23 cellular contexts compared by ENCODE assay signal in the genomic region with DNA sequence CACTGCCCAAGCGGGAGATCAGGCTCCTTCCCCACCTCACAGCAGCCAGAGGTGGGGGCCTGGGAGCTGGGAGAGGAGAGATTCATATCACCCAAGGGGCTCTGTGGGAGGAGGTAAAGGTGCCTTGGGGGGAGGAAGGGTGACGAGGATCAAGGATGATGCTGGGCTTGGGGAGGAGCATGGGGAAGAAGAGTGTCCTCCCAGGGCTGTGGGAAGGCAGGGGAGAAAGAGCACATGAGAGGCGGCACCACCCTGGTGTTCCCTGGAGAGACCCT.
A peak's percentile ranks its signal among the peaks of the same experiment; 100 is the strongest.
DNase-seq lines count a peak whose midpoint lies in the region; ATAC-seq, FAIRE-seq and TF ChIP-seq lines count a peak whose summit lies in the region.
"Had no signal": no experiment of that assay in that cellular context is flagged by ENCODE, and none has a peak within 500 bp of the region (broad histone marks: within the 10 kb centered on the region; RNA-seq: fewer than 3 reads in every experiment).

No MANE protein-coding gene starts in this region.

- H3K27me3 Mint-ChIP-seq in nephron progenitor cell (ENCODE audit: low read depth, poor library complexity) = peaks cover 12% of the 10 kb centered on the region
- peaks cover 55% of the 10 kb centered on the region for H3K27me3 Mint-ChIP-seq in T-helper 17 cell

- no peaks in the 10 kb centered on the region for H3K36me3 ChIP-seq in K562 (ENCODE audit: control insufficient read depth, insufficient read depth, low read length)
- H3K36me3 ChIP-seq: BE2C, BLaER1 had no signal

- in situ Hi-C loops in K562 (cut with MboI) = loop anchor here (10.0 kb wide), 1 partner anchor 93 kb away; no protein-coding TSS in a partner anchor

- H3K79me2 ChIP-seq in K562 (ENCODE audit: control insufficient read depth, insufficient read depth, low read length) = no peaks in the 10 kb centered on the region

- no peak for ATAC-seq in K562
- ATAC-seq in T-helper 17 cell = no peak
- no peak for ATAC-seq in left colon

- no peaks in the 10 kb centered on the region for H4K20me1 ChIP-seq in K562 (replicated peaks; ENCODE audit: control insufficient read depth, insufficient read depth, low read length)
- H4K20me1 ChIP-seq: BLaER1 had no signal

- TF ChIP-seq CTCF in K562 (IDR thresholded peaks at IDR 0.05 in 2 of 3, conservative IDR thresholded peaks at IDR 0.05 in 1 of 3; ENCODE audit: insufficient read depth in 2 of 3, low read depth in 1 of 3, low read length in 3 of 3) = no peak
- TF ChIP-seq CTCF in nephron progenitor cell (IDR thresholded peaks at IDR 0.05) = no peak

- H3K9me3 ChIP-seq in K562 (replicated peaks; ENCODE audit: control insufficient read depth, insufficient read depth, low read depth, low read length) (no peaks in the 10 kb centered on the region; the same call in 1 of the 2 replicates), T-helper 17 cell (ENCODE audit: control insufficient read depth, low read length, poor library complexity, severe bottlenecking) (no peaks in the 10 kb centered on the region)
- H3K9me3 ChIP-seq: BE2C, BLaER1, Caco-2 had no signal

- H3K4me1 ChIP-seq in K562 (replicated peaks in 1 of 2; ENCODE audit: control insufficient read depth in 2 of 2, insufficient read depth in 2 of 2, low read length in 2 of 2) = no peaks in the 10 kb centered on the region; a peak in 1 of 5 replicates
- H3K4me1 ChIP-seq: BE2C, BLaER1, Caco-2 had no signal

- 20% methylated on average over 1 of the region's 3 CpGs for WGBS in K562 (ENCODE audit: insufficient coverage, low coverage, missing lambda C conversion rate)

- no peak for TF ChIP-seq EP300 in K562 (IDR thresholded peaks at IDR 0.05; ENCODE audit: low read length)

- no peak for DNase-seq in K562 (ENCODE audit: extremely low read depth in 1 of 4, low spot score in 3 of 4)
- DNase-seq in nephron progenitor cell = no peak
- DNase-seq in ureter (ENCODE audit: low spot score) = peak; percentile 9
- no peak for DNase-seq in RCC 7860 (ENCODE audit: low spot score)
- no peak for DNase-seq in T-helper 17 cell
- DNase-seq in left colon = no peak
- DNase-seq: 8988T; ACHN; BE2C; C1 segment of cervical spinal cord; Caco-2; Calu3; CD4-positive, alpha-beta memory T cell; CD4-positive, CD25-positive, alpha-beta regulatory T cell; DMS79 treated with DMSO at 0.1 percent for 48 hours; GF-D8 had no signal

- POLR2A ChIA-PET in K562 (lab: Yijun Ruan, JAX) = interaction anchor here (0.6 to 0.7 kb wide), 2 partner anchors 281 to 522 kb away, joined by 3 read pairs; no protein-coding TSS in a partner anchor

- no peak for TF ChIP-seq RAD21 in K562 (CRISPR knock-in tag; conservative IDR thresholded peaks at IDR 0.05 in 1 of 2, IDR thresholded peaks at IDR 0.05 in 1 of 2)

- H3K27ac ChIP-seq in K562 (ENCODE audit: extremely low read depth, low read depth, low read length) = no peak overlapping the region
- H3K27ac ChIP-seq: BLaER1 had no signal

- no peak overlapping the region for H3K9ac ChIP-seq in K562 (ENCODE audit: insufficient read depth in 1 of 2, low read depth in 2 of 2, low read length in 2 of 2)
- H3K9ac ChIP-seq: BLaER1 had no signal

- H3K36me3 Mint-ChIP-seq in nephron progenitor cell (ENCODE audit: low read depth) = no peaks in the 10 kb centered on the region
- H3K36me3 Mint-ChIP-seq in T-helper 17 cell (ENCODE audit: low read depth) = no peaks in the 10 kb centered on the region
- H3K36me3 Mint-ChIP-seq: CD14-positive monocyte; CD4-positive, alpha-beta memory T cell; CD4-positive, CD25-positive, alpha-beta regulatory T cell had no signal

- no TSS peak for BruUV-seq in K562 (replicated peaks; lab: Mats Ljungman, UMichigan)

- intact Hi-C loops in K562 (cut with micrococcal nuclease) = loop anchor here (10.0 kb wide), 1 partner anchor 223 kb away; no protein-coding TSS in a partner anchor
- intact Hi-C loops in left colon (cut with DNase I, micrococcal nuclease) = no loop called here

- no peaks in the 10 kb centered on the region for H3K9me1 ChIP-seq in K562 (ENCODE audit: control insufficient read depth, insufficient read depth, low read length)

- H3K4me2 ChIP-seq in K562 (ENCODE audit: insufficient read depth, low read length) = no peak overlapping the region
- H3K4me2 ChIP-seq: BLaER1 had no signal

- H3K4me3 ChIP-seq in K562 = no peak overlapping the region
- H3K4me3 ChIP-seq: BLaER1 had no signal

- no peak overlapping the region for H3K4me3 Mint-ChIP-seq in nephron progenitor cell
- H3K4me3 Mint-ChIP-seq in T-helper 17 cell = no peak overlapping the region
- H3K4me3 Mint-ChIP-seq: CD14-positive monocyte; CD4-positive, alpha-beta memory T cell; CD4-positive, CD25-positive, alpha-beta regulatory T cell had no signal

- no peak for TF ChIP-seq POLR2A in K562 (conservative IDR thresholded peaks at IDR 0.05)

- no peak overlapping the region for H2AFZ ChIP-seq in K562 (ENCODE audit: low read depth, low read length)

- peak overlapping the region; percentile 59 for H3K27ac Mint-ChIP-seq in nephron progenitor cell
- no peak overlapping the region for H3K27ac Mint-ChIP-seq in T-helper 17 cell
- H3K27ac Mint-ChIP-seq: CD14-positive monocyte; CD4-positive, alpha-beta memory T cell; CD4-positive, CD25-positive, alpha-beta regulatory T cell had no signal

- FAIRE-seq in K562 (lab: Jason Lieb, UNC) (no peak), RCC 7860 (lab: Jason Lieb, UNC) (no peak)
- FAIRE-seq: A204.1, D721Med, G401.6, GM12891, GM19239 had no signal

- peaks cover 10 to 39% of the 10 kb centered on the region in 2 experiments; a peak in 4 of 5 replicates for H3K27me3 ChIP-seq in K562 (ENCODE audit: control insufficient read depth in 2 of 2, insufficient read depth in 2 of 2, low read length in 2 of 2)
- H3K27me3 ChIP-seq: BLaER1 had no signal

- CTCF ChIA-PET in K562 (lab: Yijun Ruan, JAX; ENCODE audit: low intra/inter-chr PET ratio) = no interaction called here

- peaks cover 22% of the 10 kb centered on the region for H3K4me1 Mint-ChIP-seq in nephron progenitor cell
- H3K4me1 Mint-ChIP-seq in T-helper 17 cell = peaks cover 2% of the 10 kb centered on the region
- H3K4me1 Mint-ChIP-seq: CD4-positive, alpha-beta memory T cell had no signal

- H3K9me3 Mint-ChIP-seq in nephron progenitor cell = no peaks in the 10 kb centered on the region

TF ChIP-seq in K562, 482 proteins besides CTCF, POLR2A, EP300 and RAD21:
- TF ChIP-seq, protein P1, sequence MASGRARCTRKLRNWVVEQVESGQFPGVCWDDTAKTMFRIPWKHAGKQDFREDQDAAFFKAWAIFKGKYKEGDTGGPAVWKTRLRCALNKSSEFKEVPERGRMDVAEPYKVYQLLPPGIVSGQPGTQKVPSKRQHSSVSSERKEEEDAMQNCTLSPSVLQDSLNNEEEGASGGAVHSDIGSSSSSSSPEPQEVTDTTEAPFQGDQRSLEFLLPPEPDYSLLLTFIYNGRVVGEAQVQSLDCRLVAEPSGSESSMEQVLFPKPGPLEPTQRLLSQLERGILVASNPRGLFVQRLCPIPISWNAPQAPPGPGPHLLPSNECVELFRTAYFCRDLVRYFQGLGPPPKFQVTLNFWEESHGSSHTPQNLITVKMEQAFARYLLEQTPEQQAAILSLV (tag; IDR thresholded peaks at IDR 0.05) = no peak
- TF ChIP-seq TEAD2 (tag; IDR thresholded peaks at IDR 0.05) (no peak), MECOM (CRISPR knock-in tag; IDR thresholded peaks at IDR 0.05) (no peak), ZNF263 (CRISPR knock-in tag; IDR thresholded peaks at IDR 0.05; ENCODE audit: borderline replicate concordance) (peak; percentile 64; the same call in 1 of the 2 replicates), ZBTB1 (CRISPR knock-in tag; IDR thresholded peaks at IDR 0.05; ENCODE audit: borderline replicate concordance, low read depth) (no peak)
